ENCODE assay signal across 21 cellular contexts in genomic region chr7:106775975-106776607, GRCh38.
DNase-seq lines count a peak whose midpoint lies in the region; ATAC-seq, FAIRE-seq and TF ChIP-seq lines count a peak whose summit lies in the region.
"Had no signal": no experiment of that assay in that cellular context is flagged by ENCODE, and none has a peak within 500 bp of the region (broad histone marks: within the 10 kb centered on the region; RNA-seq: fewer than 3 reads in every experiment).

No MANE protein-coding gene starts in this region.

- TF ChIP-seq RAD21 in IMR-90 (IDR thresholded peaks at IDR 0.05; ENCODE audit: low read length): no peak

- H3K27me3 ChIP-seq in AG04450 (ENCODE audit: control insufficient read depth, insufficient read depth, low read length): no peaks in the 10 kb centered on the region
- H3K27me3 ChIP-seq in IMR-90 (ENCODE audit: control insufficient read depth, insufficient read depth, low read length): no peaks in the 10 kb centered on the region
- H3K27me3 ChIP-seq in mammary epithelial cell (ENCODE audit: insufficient read depth, low read length): no peaks in the 10 kb centered on the region
- no peaks in the 10 kb centered on the region for H3K27me3 ChIP-seq in small intestine (ENCODE audit: control insufficient read depth in 2 of 2, insufficient read depth in 2 of 2, low read length in 2 of 2)
- H3K27me3 ChIP-seq: tibial nerve had no signal

- peaks cover 4% of the 10 kb centered on the region for H3K9me1 ChIP-seq in IMR-90 (ENCODE audit: insufficient read depth, low read length)

- H2AK9ac ChIP-seq in IMR-90 (replicated peaks; ENCODE audit: low read depth, low read length, poor library complexity): peak overlapping the region; percentile 68

- H2BK20ac ChIP-seq in IMR-90 (ENCODE audit: low read depth, low read length): peak overlapping the region; percentile 100

- TF ChIP-seq CTCF in AG04450 (IDR thresholded peaks at IDR 0.05; ENCODE audit: low read depth, low read length) (no peak), IMR-90 (conservative IDR thresholded peaks at IDR 0.05; ENCODE audit: low read depth, low read length) (no peak), mammary epithelial cell (conservative IDR thresholded peaks at IDR 0.05 in 1 of 2, IDR thresholded peaks at IDR 0.05 in 1 of 2; ENCODE audit: extremely low read depth in 1 of 2, insufficient read depth in 1 of 2, low read depth in 1 of 2, low read length in 2 of 2) (no peak), neural crest cell (conservative IDR thresholded peaks at IDR 0.05) (no peak)

- peak overlapping the region; percentile 96 for H4K91ac ChIP-seq in IMR-90 (ENCODE audit: insufficient read depth, low read depth, low read length)

- no peak for ATAC-seq in IMR-90 (ENCODE audit: low read depth)
- ATAC-seq: naive thymus-derived CD8-positive, alpha-beta T cell had no signal

- peaks cover 0 to 20% of the 10 kb centered on the region in 2 experiments; a peak in 1 of 4 replicates for H3K79me1 ChIP-seq in IMR-90 (ENCODE audit: low read depth in 1 of 2, low read length in 2 of 2)

- no peaks in the 10 kb centered on the region for H4K20me1 ChIP-seq in IMR-90 (ENCODE audit: insufficient read depth, low read length)
- no peaks in the 10 kb centered on the region for H4K20me1 ChIP-seq in mammary epithelial cell (ENCODE audit: insufficient read depth, low read length)

- peaks cover 5% of the 10 kb centered on the region for H3K9me3 Mint-ChIP-seq in neural crest cell
- H3K9me3 Mint-ChIP-seq: memory B cell had no signal

- WGBS in IMR-90 (ENCODE audit: extremely low coverage in 2 of 2, insufficient read length in 1 of 2), 2 experiments: no CpG with 5 or more reads among the region's 3 CpGs
- 89% methylated on average over 3 of the region's 3 CpGs for WGBS in mammary epithelial cell (ENCODE audit: low coverage, missing lambda C conversion rate)
- WGBS in small intestine, 3 donors: 81 to 91% (median 85%) methylated on average over 3 of the region's 3 CpGs

- no peaks in the 10 kb centered on the region for H3K4me1 Mint-ChIP-seq in neural crest cell
- H3K4me1 Mint-ChIP-seq: activated B cell treated with CpG ODN at 0.5 μM for 24 hours had no signal

- peak overlapping the region; percentile 99 for H2BK5ac ChIP-seq in IMR-90 (ENCODE audit: low read depth, low read length, poor library complexity, severe bottlenecking)

- DNase-seq in AG04450 (ENCODE audit: low read depth, low spot score): no peak
- no peak for DNase-seq in IMR-90
- DNase-seq in mammary epithelial cell: no peak
- no peak for DNase-seq in neural crest cell (ENCODE audit: low read depth, low spot score)
- DNase-seq in superior temporal gyrus (ENCODE audit: extremely low spot score): no peak
- no peak for DNase-seq in small intestine
- DNase-seq in cerebellum (ENCODE audit: low spot score): no peak
- DNase-seq in stimulated activated naive CD4-positive, alpha-beta T cell (lab: John Stamatoyannopoulos, UW): no peak
- DNase-seq: activated B cell treated with CpG ODN at 0.5 μM for 24 hours; activated gamma-delta T cell; AML-193; caudate nucleus; KG1; naive thymus-derived CD8-positive, alpha-beta T cell; NCI-H187 treated with DMSO at 0.1 percent for 48 hours; SIG-M5; stimulated activated CD4-positive, alpha-beta T cell treated with anti-CD3 and anti-CD28 coated beads, Interleukin-2, amount 100 ng/mL, for 24 hours; T-helper 2 cell had no signal

- H3K4me2 ChIP-seq in IMR-90 (ENCODE audit: low read depth, low read length) (0 out of 2 replicates have a peak overlapping the region, but pooled peaks have one; percentile 6), mammary epithelial cell (ENCODE audit: insufficient read depth, low read depth, low read length) (peak overlapping the region; percentile 39)

- H3K4me3 ChIP-seq in AG04450 (ENCODE audit: low read depth, low read length): no peak overlapping the region
- no peak overlapping the region for H3K4me3 ChIP-seq in IMR-90 (ENCODE audit: insufficient read depth, low read depth, low read length)
- H3K4me3 ChIP-seq in mammary epithelial cell (replicated peaks in 1 of 3; ENCODE audit: insufficient read depth in 1 of 3, low read depth in 2 of 3, low read length in 3 of 3): no peak overlapping the region
- H3K4me3 ChIP-seq in small intestine (ENCODE audit: low read depth in 1 of 2, low read length in 2 of 2): no peak overlapping the region
- H3K4me3 ChIP-seq: tibial nerve had no signal

- H3K9me3 ChIP-seq in AG04450 (ENCODE audit: control insufficient read depth, insufficient read depth, low read length) (no peaks in the 10 kb centered on the region), IMR-90 (ENCODE audit: control insufficient read depth, insufficient read depth, low read length) (no peaks in the 10 kb centered on the region), mammary epithelial cell (replicated peaks; ENCODE audit: insufficient read depth, low read length) (no peaks in the 10 kb centered on the region), small intestine (ENCODE audit: control insufficient read depth, low read depth) (no peaks in the 10 kb centered on the region)
- H3K9me3 ChIP-seq: tibial nerve had no signal

- peak overlapping the region; percentile 86 to 95 for H4K8ac ChIP-seq in IMR-90 (ENCODE audit: low read depth in 2 of 2, low read length in 2 of 2)

- H3K23ac ChIP-seq in IMR-90 (ENCODE audit: low read depth, low read length): peak overlapping the region; percentile 80

- H3K79me2 ChIP-seq in mammary epithelial cell (ENCODE audit: insufficient read depth, low read length): no peaks in the 10 kb centered on the region

- peak overlapping the region; percentile 93 for H3K18ac ChIP-seq in IMR-90 (ENCODE audit: low read depth, low read length)

- FAIRE-seq in small intestine (lab: Jason Lieb, UNC): no peak

- H3K9ac ChIP-seq in IMR-90 (ENCODE audit: low read depth, low read length): peak overlapping the region; percentile 73; the same call in 1 of the 2 replicates
- H3K9ac ChIP-seq in mammary epithelial cell (ENCODE audit: insufficient read depth, low read length): peak overlapping the region; percentile 34

- H3K4me3 Mint-ChIP-seq in neural crest cell: no peak overlapping the region
- H3K4me3 Mint-ChIP-seq: activated B cell treated with CpG ODN at 0.5 μM for 24 hours; memory B cell; naive thymus-derived CD8-positive, alpha-beta T cell; stimulated activated naive CD8-positive, alpha-beta T cell treated with anti-CD3 and anti-CD28 coated beads, Interleukin-15, Interleukin-2, amounts not matched to agents 100 ng/mL and 50 ng/mL, for 24 hours had no signal

- CTCF ChIA-PET in AG04450 (lab: Charles Lee): interaction anchor here (0.9 kb wide), 1 partner anchor 372 kb away, joined by 3 read pairs; no protein-coding TSS in a partner anchor
- CTCF ChIA-PET in IMR-90 (lab: Yijun Ruan, JAX): no interaction called here
- CTCF ChIA-PET in mammary epithelial cell (lab: Charles Lee; ENCODE audit: low non-redundant PET): no interaction called here

- H3K27ac Mint-ChIP-seq in neural crest cell (ENCODE audit: unreplicated experiment): peak overlapping the region; percentile 7
- H3K27ac Mint-ChIP-seq: activated B cell treated with CpG ODN at 0.5 μM for 24 hours; memory B cell; naive thymus-derived CD8-positive, alpha-beta T cell; stimulated activated naive CD8-positive, alpha-beta T cell treated with anti-CD3 and anti-CD28 coated beads, Interleukin-15, Interleukin-2, amounts not matched to agents 100 ng/mL and 50 ng/mL, for 24 hours had no signal

- H3K4ac ChIP-seq in IMR-90 (ENCODE audit: low read depth, low read length): peak overlapping the region; percentile 98

- H3K36me3 Mint-ChIP-seq in neural crest cell (ENCODE audit: low read depth): no peaks in the 10 kb centered on the region
- H3K36me3 Mint-ChIP-seq: memory B cell had no signal

- BruUV-seq in IMR-90 (replicated peaks; lab: Mats Ljungman, UMichigan) (no TSS peak), mammary epithelial cell (replicated peaks; lab: Mats Ljungman, UMichigan) (no TSS peak)

- intact Hi-C loops in IMR-90 (cut with micrococcal nuclease): no loop called here
- intact Hi-C loops in mammary epithelial cell (cut with micrococcal nuclease): no loop called here

- in situ Hi-C loops in IMR-90 (cut with MboI; ENCODE audit: low sequenced_read_pairs) (no loop called here), mammary epithelial cell (cut with MboI; ENCODE audit: low sequenced_read_pairs in 2 of 2) (loop anchor here in 1 of 2 donors (25.0 kb wide), 1 partner anchor 1086 kb away; no protein-coding TSS in a partner anchor)

- peaks cover 19% of the 10 kb centered on the region for H3K4me1 ChIP-seq in IMR-90 (ENCODE audit: control insufficient read depth, insufficient read depth, low read length)
- peaks cover 30% of the 10 kb centered on the region for H3K4me1 ChIP-seq in mammary epithelial cell (ENCODE audit: insufficient read depth, low read length)
- no peaks in the 10 kb centered on the region for H3K4me1 ChIP-seq in small intestine (ENCODE audit: control insufficient read depth in 2 of 2, insufficient read depth in 1 of 2, low read depth in 1 of 2, low read length in 1 of 2)
- H3K4me1 ChIP-seq: tibial nerve had no signal

- peak overlapping the region; percentile 95 for H3K56ac ChIP-seq in IMR-90 (ENCODE audit: extremely low read depth, insufficient read depth, low read length)

- peak overlapping the region; percentile 75 for H2AFZ ChIP-seq in IMR-90 (replicated peaks; ENCODE audit: low read length, poor library complexity)
- H2AFZ ChIP-seq in mammary epithelial cell (ENCODE audit: low read depth, low read length): peak overlapping the region; percentile 38

- H3K27me3 Mint-ChIP-seq in neural crest cell (ENCODE audit: low read depth): no peaks in the 10 kb centered on the region
- H3K27me3 Mint-ChIP-seq: stimulated activated naive CD8-positive, alpha-beta T cell treated with anti-CD3 and anti-CD28 coated beads, Interleukin-15, Interleukin-2, amounts not matched to agents 100 ng/mL and 50 ng/mL, for 24 hours had no signal

- H3K36me3 ChIP-seq in IMR-90 (ENCODE audit: control insufficient read depth, insufficient read depth, low read length) (no peaks in the 10 kb centered on the region), mammary epithelial cell (ENCODE audit: insufficient read depth, low read length) (no peaks in the 10 kb centered on the region), small intestine (ENCODE audit: control insufficient read depth in 2 of 2, insufficient read depth in 2 of 2, low read length in 2 of 2) (no peaks in the 10 kb centered on the region)
- H3K36me3 ChIP-seq: tibial nerve had no signal

- peak overlapping the region; percentile 100 for H2BK120ac ChIP-seq in IMR-90 (ENCODE audit: low read depth, low read length)

- peak overlapping the region; percentile 96; the same call in 2 of the 3 replicates for H2BK15ac ChIP-seq in IMR-90 (ENCODE audit: low read depth, low read length)

- TF ChIP-seq POLR2A in IMR-90 (IDR thresholded peaks at IDR 0.05; ENCODE audit: low read depth, low read length): no peak

- peak overlapping the region; percentile 95 for H3K14ac ChIP-seq in IMR-90 (replicated peaks; ENCODE audit: low read depth, low read length)

- POLR2A ChIA-PET in AG04450 (lab: Yijun Ruan, JAX) (no interaction called here), IMR-90 (lab: Charles Lee; ENCODE audit: unreplicated experiment) (no interaction called here)

- dilution Hi-C loops in IMR-90 (cut with HindIII; ENCODE audit: low sequenced_read_pairs, unreplicated experiment): no loop called here
- dilution Hi-C loops in mammary epithelial cell (cut with HindIII; ENCODE audit: low sequenced_read_pairs): no loop called here

- H4K5ac ChIP-seq in IMR-90 (ENCODE audit: low read depth, low read length): peak overlapping the region; percentile 90

- H3K27ac ChIP-seq in AG04450 (ENCODE audit: low read depth, low read length) (peak overlapping the region; percentile 87), IMR-90 (ENCODE audit: insufficient read depth, low read length) (peak overlapping the region; percentile 96), mammary epithelial cell (ENCODE audit: insufficient read depth, low read depth, low read length) (peak overlapping the region; percentile 59), small intestine (ENCODE audit: low read depth in 1 of 2, low read length in 1 of 2) (no peak overlapping the region)
- H3K27ac ChIP-seq: tibial nerve had no signal

- peak overlapping the region; percentile 87 for H2AK5ac ChIP-seq in IMR-90 (ENCODE audit: low read depth, low read length)

Comparison
In these comparisons a context has a peak if more than half of its experiments do, and no peak if none do; other contexts are left out.
1. H3K27ac ChIP-seq: peak in AG04450 (single experiment), IMR-90 (single experiment) and mammary epithelial cell (single experiment); none in small intestine (0 of 2).